In genomic region chr1:24387636-24388035, GRCh38 we compare ENCODE assay signal across 20 cellular contexts.
"Had no signal": no experiment of that assay in that cellular context is flagged by ENCODE, and none has a peak within 500 bp of the region (broad histone marks: within the 10 kb centered on the region; RNA-seq: fewer than 3 reads in every experiment).

No MANE protein-coding gene starts in this region.

- H3K27me3 Mint-ChIP-seq: naive thymus-derived CD4-positive, alpha-beta T cell; stimulated activated naive CD8-positive, alpha-beta T cell treated with anti-CD3 and anti-CD28 coated beads, Interleukin-15, Interleukin-2, amounts not matched to agents 100 ng/mL and 50 ng/mL, for 24 hours had no signal

- H3K4me3 Mint-ChIP-seq: endodermal cell; naive thymus-derived CD4-positive, alpha-beta T cell; nephron progenitor cell; stimulated activated effector memory CD8-positive, alpha-beta T cell treated with anti-CD3 and anti-CD28 coated beads, Interleukin-12 subunit alpha, Interleukin-12 subunit beta, amount 100 ng/mL, for 72 hours; stimulated activated naive CD8-positive, alpha-beta T cell treated with anti-CD3 and anti-CD28 coated beads, Interleukin-15, Interleukin-2, amounts not matched to agents 100 ng/mL and 50 ng/mL, for 24 hours had no signal

- ATAC-seq: left colon; naive thymus-derived CD4-positive, alpha-beta T cell; psoas muscle; stimulated activated effector memory CD8-positive, alpha-beta T cell treated with anti-CD3 and anti-CD28 coated beads, Interleukin-12 subunit alpha, Interleukin-12 subunit beta, amount 100 ng/mL, for 72 hours had no signal

- DNase-seq: effector CD4-positive, alpha-beta T cell; endodermal cell; erythroblast; foreskin melanocyte; left colon; mammary epithelial cell; naive thymus-derived CD4-positive, alpha-beta T cell; nephron progenitor cell; psoas muscle; sigmoid colon; stimulated activated CD4-positive, alpha-beta T cell treated with anti-CD3 and anti-CD28 coated beads, Interleukin-12 subunit alpha, Interleukin-12 subunit beta, amount 100 ng/mL, for 4 hours; stimulated activated CD8-positive, alpha-beta memory T cell treated with anti-CD3 and anti-CD28 coated beads, Interleukin-4, amount 100 ng/mL, for 48 hours; tibial artery; upper lobe of left lung; uterus had no signal

- H3K27ac ChIP-seq: coronary artery, hepatocyte, parathyroid adenoma, psoas muscle, sigmoid colon, tibial artery, uterus had no signal

- H3K9me3 Mint-ChIP-seq: naive thymus-derived CD4-positive, alpha-beta T cell; nephron progenitor cell; stimulated activated effector memory CD8-positive, alpha-beta T cell treated with anti-CD3 and anti-CD28 coated beads, Interleukin-12 subunit alpha, Interleukin-12 subunit beta, amount 100 ng/mL, for 72 hours; stimulated activated naive CD8-positive, alpha-beta T cell treated with anti-CD3 and anti-CD28 coated beads, Interleukin-15, Interleukin-2, amounts not matched to agents 100 ng/mL and 50 ng/mL, for 24 hours had no signal

- H3K27ac Mint-ChIP-seq: endodermal cell; nephron progenitor cell; stimulated activated effector memory CD8-positive, alpha-beta T cell treated with anti-CD3 and anti-CD28 coated beads, Interleukin-12 subunit alpha, Interleukin-12 subunit beta, amount 100 ng/mL, for 72 hours; stimulated activated naive CD8-positive, alpha-beta T cell treated with anti-CD3 and anti-CD28 coated beads, Interleukin-15, Interleukin-2, amounts not matched to agents 100 ng/mL and 50 ng/mL, for 24 hours had no signal
